Comparison of ENCODE assay signal across 11 cellular contexts in genomic region chr12:116381744-116382455, GRCh38.
DNase-seq lines count a peak whose midpoint lies in the region; TF ChIP-seq lines count a peak whose summit lies in the region.
"Had no signal": no experiment of that assay in that cellular context is flagged by ENCODE, and none has a peak within 500 bp of the region (broad histone marks: within the 10 kb centered on the region; RNA-seq: fewer than 3 reads in every experiment).

No MANE protein-coding gene starts in this region.

- TF ChIP-seq CTCF in BJ (IDR thresholded peaks at IDR 0.05; ENCODE audit: insufficient read depth, low read depth, low read length) (no peak), nephron (IDR thresholded peaks at IDR 0.05; ENCODE audit: unreplicated experiment in 3 of 3) (no peak)

- H3K4me3 ChIP-seq in BJ (ENCODE audit: low read depth, low read length) = 0 out of 2 replicates have a peak overlapping the region, but pooled peaks have one; percentile 15
- H3K4me3 ChIP-seq: ovary had no signal

- peak overlapping the region; percentile 44 to 72 (median 66) for H3K4me3 Mint-ChIP-seq in nephron
- H3K4me3 Mint-ChIP-seq: central memory CD8-positive, alpha-beta T cell had no signal

- no peaks in the 10 kb centered on the region for H3K36me3 Mint-ChIP-seq in nephron (ENCODE audit: low read depth)

- no peaks in the 10 kb centered on the region for H3K9me3 Mint-ChIP-seq in nephron
- H3K9me3 Mint-ChIP-seq: central memory CD8-positive, alpha-beta T cell had no signal

- H3K27ac Mint-ChIP-seq in nephron = peak overlapping the region; percentile 79 to 94 (median 92)

- CTCF ChIA-PET in BJ (lab: Yijun Ruan, JAX) = interaction anchor here (0.7 to 1.8 kb wide), 4 partner anchors 9 to 86 kb away, joined by 3 to 4 read pairs (median 4); no protein-coding TSS in a partner anchor

- H3K4me1 Mint-ChIP-seq in nephron = peaks cover 32% of the 10 kb centered on the region
- H3K4me1 Mint-ChIP-seq: central memory CD8-positive, alpha-beta T cell had no signal

- peaks cover 3% of the 10 kb centered on the region for H3K27me3 Mint-ChIP-seq in nephron (ENCODE audit: low read depth)

- H3K36me3 ChIP-seq in BJ (ENCODE audit: control insufficient read depth, insufficient read depth, low read length) = no peaks in the 10 kb centered on the region
- H3K36me3 ChIP-seq: ovary had no signal

- DNase-seq in BJ (ENCODE audit: low read depth) (peak; percentile 93), NCI-H460 (ENCODE audit: extremely low read depth, low read depth) (peak; percentile 60), ecto neural progenitor cell (ENCODE audit: low spot score) (peak; percentile 91), NCI-H510A (lab: John Stamatoyannopoulos, UW) (no peak), HPDE6-E6E7 (ENCODE audit: extremely low spot score) (no peak), SHP77 (lab: John Stamatoyannopoulos, UW) (no peak)
- no peak for DNase-seq in activated T-cell treated with anti-CD3 and anti-CD28 coated beads, Interleukin-2, amount 50 U/mL, for 1 hour
- DNase-seq: DMS 273 treated with DMSO at 0.1 percent for 48 hours had no signal

- POLR2A ChIA-PET in BJ (lab: Charles Lee) = interaction anchor here (0.5 to 1.0 kb wide), 4 partner anchors 12 to 151 kb away, joined by 3 to 11 read pairs (median 4); no protein-coding TSS in a partner anchor

- no peaks in the 10 kb centered on the region for H3K27me3 ChIP-seq in BJ (ENCODE audit: control insufficient read depth, insufficient read depth, low read length)
- H3K27me3 ChIP-seq: ovary had no signal

Comparison
In these comparisons a context has a peak if more than half of its experiments do, and no peak if none do; other contexts are left out.
1. DNase-seq: peak in BJ (single experiment), NCI-H460 (single experiment) and ecto neural progenitor cell (single experiment); none in NCI-H510A (single experiment), activated T-cell treated with anti-CD3 and anti-CD28 coated beads, Interleukin-2, amount 50 U/mL, for 1 hour (single experiment), HPDE6-E6E7 (single experiment) and SHP77 (0 of 2).